Comparison of ENCODE assay signal across 8 cellular contexts in genomic region chr5:150350524-150351344, GRCh38. TPM values are rescaled to one million over a fixed set of nuclear protein-coding genes. Genes with fewer than 3 reads are reported as not detected.
DNase-seq lines count a peak whose midpoint lies in the region; ATAC-seq lines count a peak whose summit lies in the region.

No MANE protein-coding gene starts in this region.

- H3K9me3 Mint-ChIP-seq in central memory CD8-positive, alpha-beta T cell, result no peaks in the 10 kb centered on the region

- H3K27me3 Mint-ChIP-seq in central memory CD8-positive, alpha-beta T cell, result no peaks in the 10 kb centered on the region

- peak overlapping the region; percentile 32 for H3K27ac Mint-ChIP-seq in central memory CD8-positive, alpha-beta T cell (ENCODE audit: low read depth)

- ATAC-seq in central memory CD8-positive, alpha-beta T cell (replicated peaks; ENCODE audit: extremely low read depth, poor library complexity, severe bottlenecking), result peak; percentile 54

- peaks cover 9% of the 10 kb centered on the region for H3K4me1 Mint-ChIP-seq in central memory CD8-positive, alpha-beta T cell

- peaks cover 2% of the 10 kb centered on the region for H3K36me3 Mint-ChIP-seq in central memory CD8-positive, alpha-beta T cell (ENCODE audit: insufficient read depth)

- no peak overlapping the region for H3K4me3 Mint-ChIP-seq in central memory CD8-positive, alpha-beta T cell

- no peaks in the 10 kb centered on the region for H3K36me3 ChIP-seq in H7 (replicated peaks; ENCODE audit: control insufficient read depth, insufficient read depth, low read length)

- peak; percentile 35 for DNase-seq in NCI-H2227 (lab: John Stamatoyannopoulos, UW; ENCODE audit: unreplicated experiment)
- DNase-seq in NCI-H2227 treated with DMSO at 0.1 percent for 48 hours (lab: John Stamatoyannopoulos, UW), result no peak
- peak; percentile 93 for DNase-seq in H7
- peak; percentile 35 for DNase-seq in LoVo (ENCODE audit: low spot score)
- DNase-seq in UCSD-AML1 (lab: John Stamatoyannopoulos, UW; ENCODE audit: unreplicated experiment), result peak; percentile 64
- no peak for DNase-seq in central memory CD8-positive, alpha-beta T cell (ENCODE audit: low spot score in 2 of 2)
- DNase-seq in kidney glomerular epithelial cell (lab: John Stamatoyannopoulos, UW), result peak; percentile 67
- peak; percentile 54 for DNase-seq in stimulated activated CD4-positive, alpha-beta T cell treated with anti-CD3 and anti-CD28 coated beads, Interleukin-1b, Interleukin-23, amount 100 ng/mL, for 48 hours

- no peaks in the 10 kb centered on the region for H3K27me3 ChIP-seq in H7 (ENCODE audit: control insufficient read depth, insufficient read depth, low read length)

- H3K4me3 ChIP-seq in H7 (ENCODE audit: insufficient read depth, low read depth, low read length), result no peak overlapping the region

RNA-seq across cellular contexts. Expression of gene TCOF1, which starts 6.8 kb away (rescaled TPM):
- 108 and 115 TPM in 2 replicates for total RNA-seq in H7 (2014; rRNA removed; shearing (Covaris generic))

RNA-seq across cellular contexts. Expression of gene ARSI, which starts 48.0 kb away (rescaled TPM):
- total RNA-seq in H7 (2014; rRNA removed; shearing (Covaris generic)), result 3.2 and 3.6 TPM in 2 replicates

Comparison
In these comparisons a context has a peak if more than half of its experiments do, and no peak if none do; other contexts are left out.
1. DNase-seq: peak in NCI-H2227 (single experiment), H7 (single experiment), LoVo (single experiment), UCSD-AML1 (single experiment), kidney glomerular epithelial cell (single experiment) and stimulated activated CD4-positive, alpha-beta T cell treated with anti-CD3 and anti-CD28 coated beads, Interleukin-1b, Interleukin-23, amount 100 ng/mL, for 48 hours (single experiment); none in NCI-H2227 treated with DMSO at 0.1 percent for 48 hours (single experiment) and central memory CD8-positive, alpha-beta T cell (0 of 2).